ENCODE assay signal across 13 cellular contexts in the genomic region with DNA sequence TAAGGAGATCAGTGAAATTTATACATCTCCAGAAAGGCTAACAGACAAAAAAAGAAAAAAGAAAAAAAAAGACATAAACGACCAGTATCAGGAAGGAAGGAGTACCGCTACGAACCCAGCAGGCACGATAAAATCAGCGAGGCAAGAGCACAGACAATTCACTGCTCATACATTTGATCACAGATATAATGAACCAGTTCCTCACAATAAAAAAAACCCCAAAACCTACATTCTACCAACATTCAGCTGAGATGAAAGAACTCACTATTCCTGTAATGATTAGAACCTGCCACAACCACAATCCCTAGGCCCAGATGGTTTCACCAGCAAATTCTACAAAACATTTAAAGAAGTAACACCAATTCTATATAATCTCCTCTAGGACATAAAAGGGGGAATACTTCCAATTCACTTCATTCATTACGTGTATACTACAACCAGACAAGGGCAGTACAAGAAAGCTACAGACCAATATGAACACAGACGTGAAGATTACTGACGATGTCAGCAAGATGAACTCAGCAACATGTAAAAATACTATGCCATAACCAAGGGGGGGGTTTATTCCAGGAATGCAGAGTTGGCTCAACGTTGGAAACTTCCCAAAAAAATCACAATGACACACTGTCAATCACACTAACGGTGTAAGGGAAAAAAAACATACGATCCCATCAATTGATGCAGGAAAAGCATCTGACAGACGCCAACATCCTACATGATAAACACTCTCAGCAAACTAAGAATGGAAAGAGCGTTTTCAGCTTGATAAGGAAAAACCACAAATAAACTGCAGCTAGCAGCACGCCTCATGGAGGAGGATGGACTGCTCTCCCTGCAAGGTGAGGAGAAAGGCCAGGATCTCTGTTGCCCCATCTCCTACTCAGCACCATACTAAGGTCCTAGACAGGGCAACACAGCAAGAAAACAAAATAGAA.
DNase-seq lines count a peak whose midpoint lies in the region; ATAC-seq lines count a peak whose summit lies in the region.
"Had no signal": no experiment of that assay in that cellular context is flagged by ENCODE, and none has a peak within 500 bp of the region (broad histone marks: within the 10 kb centered on the region; RNA-seq: fewer than 3 reads in every experiment).

No MANE protein-coding gene starts in this region.

- no peaks in the 10 kb centered on the region for H3K27me3 Mint-ChIP-seq in activated T-cell treated with anti-CD3 and anti-CD28 coated beads, Interleukin-2, amount 50 U/mL, for 4 hours (ENCODE audit: low read depth)
- no peaks in the 10 kb centered on the region for H3K27me3 Mint-ChIP-seq in T-cell
- H3K27me3 Mint-ChIP-seq in activated naive CD8-positive, alpha-beta T cell treated with anti-CD3 and anti-CD28 coated beads, Interleukin-2, amount 10 ng/mL, durations not matched to agents 7 days and 5 days = peaks cover 33% of the 10 kb centered on the region

- no peaks in the 10 kb centered on the region for H3K9me3 Mint-ChIP-seq in activated T-cell treated with anti-CD3 and anti-CD28 coated beads, Interleukin-2, amount 50 U/mL, for 4 hours
- H3K9me3 Mint-ChIP-seq in T-cell = no peaks in the 10 kb centered on the region
- H3K9me3 Mint-ChIP-seq in activated naive CD8-positive, alpha-beta T cell treated with anti-CD3 and anti-CD28 coated beads, Interleukin-2, amount 10 ng/mL, durations not matched to agents 7 days and 5 days = no peaks in the 10 kb centered on the region

- peaks cover 23% of the 10 kb centered on the region for H3K36me3 Mint-ChIP-seq in activated T-cell treated with anti-CD3 and anti-CD28 coated beads, Interleukin-2, amount 50 U/mL, for 4 hours (ENCODE audit: insufficient read depth)
- peaks cover 6% of the 10 kb centered on the region for H3K36me3 Mint-ChIP-seq in T-cell
- H3K36me3 Mint-ChIP-seq in activated naive CD8-positive, alpha-beta T cell treated with anti-CD3 and anti-CD28 coated beads, Interleukin-2, amount 10 ng/mL, durations not matched to agents 7 days and 5 days = peaks cover 7% of the 10 kb centered on the region

- peak overlapping the region; percentile 53 for H3K4me3 Mint-ChIP-seq in activated T-cell treated with anti-CD3 and anti-CD28 coated beads, Interleukin-2, amount 50 U/mL, for 4 hours
- peak overlapping the region; percentile 35 to 65 (median 42) for H3K4me3 Mint-ChIP-seq in T-cell
- H3K4me3 Mint-ChIP-seq in activated naive CD8-positive, alpha-beta T cell treated with anti-CD3 and anti-CD28 coated beads, Interleukin-2, amount 10 ng/mL, durations not matched to agents 7 days and 5 days = peak overlapping the region; percentile 55

- CTCF ChIA-PET in T-cell (lab: Charles Lee) = no interaction called here

- H3K4me1 Mint-ChIP-seq in activated T-cell treated with anti-CD3 and anti-CD28 coated beads, Interleukin-2, amount 50 U/mL, for 4 hours (ENCODE audit: low read depth) = peaks cover 69% of the 10 kb centered on the region
- H3K4me1 Mint-ChIP-seq in T-cell = peaks cover 72 to 81% (median 76%) of the 10 kb centered on the region in 3 donors
- peaks cover 48% of the 10 kb centered on the region for H3K4me1 Mint-ChIP-seq in activated naive CD8-positive, alpha-beta T cell treated with anti-CD3 and anti-CD28 coated beads, Interleukin-2, amount 10 ng/mL, durations not matched to agents 7 days and 5 days

- no peak overlapping the region for H3K27ac ChIP-seq in caudate nucleus (ENCODE audit: low read depth, low read length)
- H3K27ac ChIP-seq: breast epithelium, esophagus squamous epithelium, upper lobe of right lung had no signal

- DNase-seq in activated T-cell treated with anti-CD3 and anti-CD28 coated beads, Interleukin-2, amount 50 U/mL, for 4 hours = no peak
- no peak for DNase-seq in activated T-cell treated with anti-CD3 and anti-CD28 coated beads, Interleukin-2, amount 50 U/mL, for 1 hour
- DNase-seq in T-cell (peak in 29 of 34 experiments; percentile 21 to 80 (median 51)), SHP77 treated with DMSO at 0.1 percent for 48 hours (lab: John Stamatoyannopoulos, UW) (no peak), caudate nucleus (lab: John Stamatoyannopoulos, UW) (no peak)
- DNase-seq in activated naive CD8-positive, alpha-beta T cell treated with anti-CD3 and anti-CD28 coated beads, Interleukin-2, amount 10 ng/mL, durations not matched to agents 7 days and 5 days = no peak
- DNase-seq in stimulated activated naive CD4-positive, alpha-beta T cell treated with Interleukin-2 at 50 U/mL for 16 hours (lab: John Stamatoyannopoulos, UW) = peak; percentile 23
- DNase-seq: esophagus squamous epithelium, NCI-H1105, NCI-H526 treated with DMSO at 0.1 percent for 48 hours, upper lobe of right lung had no signal

- peak; percentile 66 to 73 for ATAC-seq in activated T-cell treated with anti-CD3 and anti-CD28 coated beads, Interleukin-2, amount 50 U/mL, for 4 hours
- ATAC-seq in T-cell (replicated peaks in 1 of 4) (peak; percentile 51 to 70 (median 62)), GM21367 (IDR thresholded peaks at IDR 0.05; ENCODE audit: unreplicated experiment) (no peak)
- peak; percentile 62 for ATAC-seq in activated naive CD8-positive, alpha-beta T cell treated with anti-CD3 and anti-CD28 coated beads, Interleukin-2, amount 10 ng/mL, durations not matched to agents 7 days and 5 days (ENCODE audit: low read depth)
- ATAC-seq: upper lobe of right lung had no signal

- peak overlapping the region; percentile 58 to 84 for H3K27ac Mint-ChIP-seq in T-cell
- H3K27ac Mint-ChIP-seq in activated naive CD8-positive, alpha-beta T cell treated with anti-CD3 and anti-CD28 coated beads, Interleukin-2, amount 10 ng/mL, durations not matched to agents 7 days and 5 days = peak overlapping the region; percentile 52

- POLR2A ChIA-PET in T-cell (lab: Charles Lee) = interaction anchor here (0.6 to 2.4 kb wide), 3 partner anchors 13 to 22 kb away, joined by 4 to 24 read pairs (median 15); no protein-coding TSS in a partner anchor
- POLR2A ChIA-PET in activated naive CD8-positive, alpha-beta T cell treated with anti-CD3 and anti-CD28 coated beads, Interleukin-2, amount 10 ng/mL, durations not matched to agents 7 days and 5 days (lab: Charles Lee) = interaction anchor here (3.0 kb wide), 1 partner anchor 14 kb away, joined by 17 read pairs; no protein-coding TSS in a partner anchor

Comparison
In these comparisons a context has a peak if more than half of its experiments do, and no peak if none do; other contexts are left out.
1. DNase-seq: peak in T-cell (29 of 34) and stimulated activated naive CD4-positive, alpha-beta T cell treated with Interleukin-2 at 50 U/mL for 16 hours (single experiment); none in activated T-cell treated with anti-CD3 and anti-CD28 coated beads, Interleukin-2, amount 50 U/mL, for 4 hours (single experiment), activated T-cell treated with anti-CD3 and anti-CD28 coated beads, Interleukin-2, amount 50 U/mL, for 1 hour (single experiment), activated naive CD8-positive, alpha-beta T cell treated with anti-CD3 and anti-CD28 coated beads, Interleukin-2, amount 10 ng/mL, durations not matched to agents 7 days and 5 days (single experiment), SHP77 treated with DMSO at 0.1 percent for 48 hours (single experiment) and caudate nucleus (0 of 61).
2. Peak in every context shown above with its lines, with median percentiles within 50 percentile points of each other: H3K4me3 Mint-ChIP-seq.